Comparison of ENCODE assay signal across 1 cellular context in genomic region chr11:2807276-2807681, GRCh38.
A peak's percentile ranks its signal among the peaks of the same experiment; 100 is the strongest.
TF ChIP-seq lines count a peak whose summit lies in the region.

No MANE protein-coding gene starts in this region.

TF ChIP-seq in K562, 482 proteins besides CTCF, POLR2A, EP300 and RAD21 (continued from another document):
- TF ChIP-seq AFF4 (CRISPR knock-in tag; IDR thresholded peaks at IDR 0.05): no peak
- peak; percentile 41; the same call in 1 of the 2 replicates for TF ChIP-seq NFIC (IDR thresholded peaks at IDR 0.05)
- TF ChIP-seq TAF7 (tag; IDR thresholded peaks at IDR 0.05): no peak
- TF ChIP-seq ZNF316 (IDR thresholded peaks at IDR 0.05): no peak
- TF ChIP-seq BCL6 (CRISPR knock-in tag; IDR thresholded peaks at IDR 0.05): no peak
- no peak for TF ChIP-seq HDAC6 (IDR thresholded peaks at IDR 0.05; ENCODE audit: low read depth, low read length)
- TF ChIP-seq E4F1 (CRISPR knock-in tag; IDR thresholded peaks at IDR 0.05; ENCODE audit: borderline replicate concordance): no peak
